ENCODE assay signal across 1 cellular context in genomic region chr20:52234302-52235045, GRCh38.
TF ChIP-seq lines count a peak whose summit lies in the region.

No MANE protein-coding gene starts in this region.

TF ChIP-seq in HepG2, 621 proteins besides CTCF, POLR2A, EP300 and RAD21 (continued from another document):
- peak; percentile 62 for TF ChIP-seq YY1 (IDR thresholded peaks at IDR 0.05; ENCODE audit: insufficient read depth, insufficient replicate concordance, low read depth, low read length)
- no peak for TF ChIP-seq ZNF720 (CRISPR knock-in tag; IDR thresholded peaks at IDR 0.05)
- peak; percentile 97 for TF ChIP-seq RARA (CRISPR knock-in tag; IDR thresholded peaks at IDR 0.05)
- TF ChIP-seq ZNF713 (CRISPR knock-in tag; IDR thresholded peaks at IDR 0.05): no peak
- peak; percentile 64; the same call in 1 of the 2 replicates for TF ChIP-seq ZNF614 (CRISPR knock-in tag; IDR thresholded peaks at IDR 0.05; ENCODE audit: borderline replicate concordance)
- TF ChIP-seq MXI1 (IDR thresholded peaks at IDR 0.05; ENCODE audit: borderline replicate concordance, low read depth, low read length): no peak
- no peak for TF ChIP-seq ZNF607 (CRISPR knock-in tag; IDR thresholded peaks at IDR 0.05; ENCODE audit: borderline replicate concordance)
- no peak for TF ChIP-seq REL (CRISPR knock-in tag; conservative IDR thresholded peaks at IDR 0.05)
- TF ChIP-seq ZNF407 (CRISPR knock-in tag; IDR thresholded peaks at IDR 0.05; ENCODE audit: not compliant biosample characterization): no peak
- peak; percentile 63 for TF ChIP-seq SAP130 (CRISPR knock-in tag; IDR thresholded peaks at IDR 0.05; ENCODE audit: low read depth)
- TF ChIP-seq HNF1B (CRISPR knock-in tag; IDR thresholded peaks at IDR 0.05): no peak
